In genomic region chr3:65226287-65226686, GRCh38 we compare ENCODE assay signal across 6 cellular contexts.
"Had no signal": no experiment of that assay in that cellular context is flagged by ENCODE, and none has a peak within 500 bp of the region (broad histone marks: within the 10 kb centered on the region; RNA-seq: fewer than 3 reads in every experiment).

No MANE protein-coding gene starts in this region.

- ATAC-seq: HepG2 had no signal

- DNase-seq: IMR-90, KBM-7, KG1 had no signal

- H3K27ac ChIP-seq: HL-60 had no signal

- FAIRE-seq: HepG2, HTR-8/SVneo had no signal
